Comparison of ENCODE assay signal across 1 cellular context in the genomic region with DNA sequence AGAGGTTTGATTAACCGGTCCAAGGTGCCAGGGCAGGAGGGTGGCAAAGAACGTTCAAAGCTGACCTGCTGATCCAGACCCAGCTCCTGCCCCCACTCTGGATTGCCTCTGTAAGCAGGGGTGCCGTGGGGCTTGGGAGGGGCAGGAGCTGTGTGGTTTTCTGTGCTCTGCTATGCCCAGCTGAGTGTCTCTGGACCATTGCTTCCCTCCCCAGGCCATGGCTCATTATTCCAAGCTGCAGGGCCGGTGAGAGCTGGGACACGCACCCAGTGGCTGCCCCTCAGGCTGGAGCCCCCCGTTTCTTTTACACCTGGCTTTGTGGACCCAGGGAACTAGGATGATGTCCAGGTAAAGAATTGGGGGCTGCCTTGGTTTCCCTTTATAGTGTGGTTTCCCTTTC.
TF ChIP-seq lines count a peak whose summit lies in the region.

No MANE protein-coding gene starts in this region.

TF ChIP-seq in H1, 55 proteins besides CTCF, POLR2A, EP300 and RAD21:
- TF ChIP-seq KDM4A (IDR thresholded peaks at IDR 0.05; ENCODE audit: low read depth, low read length, severe bottlenecking) (no peak), MAFK (IDR thresholded peaks at IDR 0.05; ENCODE audit: low read depth, low read length) (no peak), HDAC6 (IDR thresholded peaks at IDR 0.05; ENCODE audit: low read depth, low read length) (no peak), GTF2F1 (IDR thresholded peaks at IDR 0.05; ENCODE audit: borderline replicate concordance, low read depth, low read length) (no peak), EGR1 (IDR thresholded peaks at IDR 0.05; ENCODE audit: borderline replicate concordance, low read depth, low read length) (no peak), ASH2L (IDR thresholded peaks at IDR 0.05; ENCODE audit: low read length) (no peak), BCL11A (IDR thresholded peaks at IDR 0.05; ENCODE audit: low read depth in 2 of 2, low read length in 2 of 2) (no peak), CBX8 (IDR thresholded peaks at IDR 0.05; ENCODE audit: borderline replicate concordance, low read depth, low read length) (no peak), KDM5A (IDR thresholded peaks at IDR 0.05; ENCODE audit: low read length) (no peak), RXRA (IDR thresholded peaks at IDR 0.05; ENCODE audit: insufficient read depth, low read depth, low read length) (no peak), JUND (IDR thresholded peaks at IDR 0.05; ENCODE audit: low read length) (no peak), RBBP5 (IDR thresholded peaks at IDR 0.05; ENCODE audit: borderline replicate concordance, low read depth, low read length) (no peak), PHF8 (conservative IDR thresholded peaks at IDR 0.05; ENCODE audit: low read depth, low read length) (no peak), BACH1 (IDR thresholded peaks at IDR 0.05; ENCODE audit: low read length) (no peak), CEBPB (IDR thresholded peaks at IDR 0.05; ENCODE audit: low read depth, low read length) (no peak)
- TF ChIP-seq, protein P1, sequence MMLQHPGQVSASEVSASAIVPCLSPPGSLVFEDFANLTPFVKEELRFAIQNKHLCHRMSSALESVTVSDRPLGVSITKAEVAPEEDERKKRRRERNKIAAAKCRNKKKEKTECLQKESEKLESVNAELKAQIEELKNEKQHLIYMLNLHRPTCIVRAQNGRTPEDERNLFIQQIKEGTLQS (IDR thresholded peaks at IDR 0.05; ENCODE audit: insufficient read depth, low read depth, low read length): no peak
- TF ChIP-seq, protein P2, sequence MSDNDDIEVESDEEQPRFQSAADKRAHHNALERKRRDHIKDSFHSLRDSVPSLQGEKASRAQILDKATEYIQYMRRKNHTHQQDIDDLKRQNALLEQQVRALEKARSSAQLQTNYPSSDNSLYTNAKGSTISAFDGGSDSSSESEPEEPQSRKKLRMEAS (IDR thresholded peaks at IDR 0.05): no peak
- TF ChIP-seq, protein P3, sequence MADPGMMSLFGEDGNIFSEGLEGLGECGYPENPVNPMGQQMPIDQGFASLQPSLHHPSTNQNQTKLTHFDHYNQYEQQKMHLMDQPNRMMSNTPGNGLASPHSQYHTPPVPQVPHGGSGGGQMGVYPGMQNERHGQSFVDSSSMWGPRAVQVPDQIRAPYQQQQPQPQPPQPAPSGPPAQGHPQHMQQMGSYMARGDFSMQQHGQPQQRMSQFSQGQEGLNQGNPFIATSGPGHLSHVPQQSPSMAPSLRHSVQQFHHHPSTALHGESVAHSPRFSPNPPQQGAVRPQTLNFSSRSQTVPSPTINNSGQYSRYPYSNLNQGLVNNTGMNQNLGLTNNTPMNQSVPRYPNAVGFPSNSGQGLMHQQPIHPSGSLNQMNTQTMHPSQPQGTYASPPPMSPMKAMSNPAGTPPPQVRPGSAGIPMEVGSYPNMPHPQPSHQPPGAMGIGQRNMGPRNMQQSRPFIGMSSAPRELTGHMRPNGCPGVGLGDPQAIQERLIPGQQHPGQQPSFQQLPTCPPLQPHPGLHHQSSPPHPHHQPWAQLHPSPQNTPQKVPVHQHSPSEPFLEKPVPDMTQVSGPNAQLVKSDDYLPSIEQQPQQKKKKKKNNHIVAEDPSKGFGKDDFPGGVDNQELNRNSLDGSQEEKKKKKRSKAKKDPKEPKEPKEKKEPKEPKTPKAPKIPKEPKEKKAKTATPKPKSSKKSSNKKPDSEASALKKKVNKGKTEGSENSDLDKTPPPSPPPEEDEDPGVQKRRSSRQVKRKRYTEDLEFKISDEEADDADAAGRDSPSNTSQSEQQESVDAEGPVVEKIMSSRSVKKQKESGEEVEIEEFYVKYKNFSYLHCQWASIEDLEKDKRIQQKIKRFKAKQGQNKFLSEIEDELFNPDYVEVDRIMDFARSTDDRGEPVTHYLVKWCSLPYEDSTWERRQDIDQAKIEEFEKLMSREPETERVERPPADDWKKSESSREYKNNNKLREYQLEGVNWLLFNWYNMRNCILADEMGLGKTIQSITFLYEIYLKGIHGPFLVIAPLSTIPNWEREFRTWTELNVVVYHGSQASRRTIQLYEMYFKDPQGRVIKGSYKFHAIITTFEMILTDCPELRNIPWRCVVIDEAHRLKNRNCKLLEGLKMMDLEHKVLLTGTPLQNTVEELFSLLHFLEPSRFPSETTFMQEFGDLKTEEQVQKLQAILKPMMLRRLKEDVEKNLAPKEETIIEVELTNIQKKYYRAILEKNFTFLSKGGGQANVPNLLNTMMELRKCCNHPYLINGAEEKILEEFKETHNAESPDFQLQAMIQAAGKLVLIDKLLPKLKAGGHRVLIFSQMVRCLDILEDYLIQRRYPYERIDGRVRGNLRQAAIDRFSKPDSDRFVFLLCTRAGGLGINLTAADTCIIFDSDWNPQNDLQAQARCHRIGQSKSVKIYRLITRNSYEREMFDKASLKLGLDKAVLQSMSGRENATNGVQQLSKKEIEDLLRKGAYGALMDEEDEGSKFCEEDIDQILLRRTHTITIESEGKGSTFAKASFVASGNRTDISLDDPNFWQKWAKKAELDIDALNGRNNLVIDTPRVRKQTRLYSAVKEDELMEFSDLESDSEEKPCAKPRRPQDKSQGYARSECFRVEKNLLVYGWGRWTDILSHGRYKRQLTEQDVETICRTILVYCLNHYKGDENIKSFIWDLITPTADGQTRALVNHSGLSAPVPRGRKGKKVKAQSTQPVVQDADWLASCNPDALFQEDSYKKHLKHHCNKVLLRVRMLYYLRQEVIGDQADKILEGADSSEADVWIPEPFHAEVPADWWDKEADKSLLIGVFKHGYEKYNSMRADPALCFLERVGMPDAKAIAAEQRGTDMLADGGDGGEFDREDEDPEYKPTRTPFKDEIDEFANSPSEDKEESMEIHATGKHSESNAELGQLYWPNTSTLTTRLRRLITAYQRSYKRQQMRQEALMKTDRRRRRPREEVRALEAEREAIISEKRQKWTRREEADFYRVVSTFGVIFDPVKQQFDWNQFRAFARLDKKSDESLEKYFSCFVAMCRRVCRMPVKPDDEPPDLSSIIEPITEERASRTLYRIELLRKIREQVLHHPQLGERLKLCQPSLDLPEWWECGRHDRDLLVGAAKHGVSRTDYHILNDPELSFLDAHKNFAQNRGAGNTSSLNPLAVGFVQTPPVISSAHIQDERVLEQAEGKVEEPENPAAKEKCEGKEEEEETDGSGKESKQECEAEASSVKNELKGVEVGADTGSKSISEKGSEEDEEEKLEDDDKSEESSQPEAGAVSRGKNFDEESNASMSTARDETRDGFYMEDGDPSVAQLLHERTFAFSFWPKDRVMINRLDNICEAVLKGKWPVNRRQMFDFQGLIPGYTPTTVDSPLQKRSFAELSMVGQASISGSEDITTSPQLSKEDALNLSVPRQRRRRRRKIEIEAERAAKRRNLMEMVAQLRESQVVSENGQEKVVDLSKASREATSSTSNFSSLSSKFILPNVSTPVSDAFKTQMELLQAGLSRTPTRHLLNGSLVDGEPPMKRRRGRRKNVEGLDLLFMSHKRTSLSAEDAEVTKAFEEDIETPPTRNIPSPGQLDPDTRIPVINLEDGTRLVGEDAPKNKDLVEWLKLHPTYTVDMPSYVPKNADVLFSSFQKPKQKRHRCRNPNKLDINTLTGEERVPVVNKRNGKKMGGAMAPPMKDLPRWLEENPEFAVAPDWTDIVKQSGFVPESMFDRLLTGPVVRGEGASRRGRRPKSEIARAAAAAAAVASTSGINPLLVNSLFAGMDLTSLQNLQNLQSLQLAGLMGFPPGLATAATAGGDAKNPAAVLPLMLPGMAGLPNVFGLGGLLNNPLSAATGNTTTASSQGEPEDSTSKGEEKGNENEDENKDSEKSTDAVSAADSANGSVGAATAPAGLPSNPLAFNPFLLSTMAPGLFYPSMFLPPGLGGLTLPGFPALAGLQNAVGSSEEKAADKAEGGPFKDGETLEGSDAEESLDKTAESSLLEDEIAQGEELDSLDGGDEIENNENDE (IDR thresholded peaks at IDR 0.05; ENCODE audit: insufficient replicate concordance, low read length): no peak
- TF ChIP-seq, protein P4, sequence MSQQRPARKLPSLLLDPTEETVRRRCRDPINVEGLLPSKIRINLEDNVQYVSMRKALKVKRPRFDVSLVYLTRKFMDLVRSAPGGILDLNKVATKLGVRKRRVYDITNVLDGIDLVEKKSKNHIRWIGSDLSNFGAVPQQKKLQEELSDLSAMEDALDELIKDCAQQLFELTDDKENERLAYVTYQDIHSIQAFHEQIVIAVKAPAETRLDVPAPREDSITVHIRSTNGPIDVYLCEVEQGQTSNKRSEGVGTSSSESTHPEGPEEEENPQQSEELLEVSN (IDR thresholded peaks at IDR 0.05): no peak
- TF ChIP-seq, protein P5, sequence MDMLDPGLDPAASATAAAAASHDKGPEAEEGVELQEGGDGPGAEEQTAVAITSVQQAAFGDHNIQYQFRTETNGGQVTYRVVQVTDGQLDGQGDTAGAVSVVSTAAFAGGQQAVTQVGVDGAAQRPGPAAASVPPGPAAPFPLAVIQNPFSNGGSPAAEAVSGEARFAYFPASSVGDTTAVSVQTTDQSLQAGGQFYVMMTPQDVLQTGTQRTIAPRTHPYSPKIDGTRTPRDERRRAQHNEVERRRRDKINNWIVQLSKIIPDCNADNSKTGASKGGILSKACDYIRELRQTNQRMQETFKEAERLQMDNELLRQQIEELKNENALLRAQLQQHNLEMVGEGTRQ (IDR thresholded peaks at IDR 0.05; ENCODE audit: low read length): no peak
